In genomic region chr7:69683002-69683401, GRCh38 we compare ENCODE assay signal across 1 cellular context.
TF ChIP-seq lines count a peak whose summit lies in the region.

No MANE protein-coding gene starts in this region.

TF ChIP-seq in WTC11, 78 proteins besides CTCF, POLR2A, EP300 and RAD21 (continued from another document):
- TF ChIP-seq ZBTB43 (CRISPR knock-in tag; IDR thresholded peaks at IDR 0.05) (no peak), GRHL2 (CRISPR knock-in tag; IDR thresholded peaks at IDR 0.05; ENCODE audit: insufficient replicate concordance, severe bottlenecking) (no peak), SP1 (CRISPR knock-in tag; conservative IDR thresholded peaks at IDR 0.05) (no peak), ZNF396 (CRISPR knock-in tag; IDR thresholded peaks at IDR 0.05; ENCODE audit: borderline replicate concordance) (no peak), NR3C1 (CRISPR knock-in tag; conservative IDR thresholded peaks at IDR 0.05; ENCODE audit: low read depth) (no peak), CBFB (CRISPR knock-in tag; IDR thresholded peaks at IDR 0.05; ENCODE audit: low read depth) (no peak), USF2 (CRISPR knock-in tag; IDR thresholded peaks at IDR 0.05) (peak; percentile 49; the same call in 1 of the 2 replicates), AFF4 (CRISPR knock-in tag; IDR thresholded peaks at IDR 0.05; ENCODE audit: borderline replicate concordance) (no peak), ATF1 (CRISPR knock-in tag; IDR thresholded peaks at IDR 0.05) (no peak), ZNF219 (CRISPR knock-in tag; IDR thresholded peaks at IDR 0.05; ENCODE audit: borderline replicate concordance) (no peak), ZNF232 (CRISPR knock-in tag; IDR thresholded peaks at IDR 0.05) (no peak), OVOL2 (CRISPR knock-in tag; IDR thresholded peaks at IDR 0.05; ENCODE audit: borderline replicate concordance) (no peak), RORB (CRISPR knock-in tag; IDR thresholded peaks at IDR 0.05) (no peak), NFATC4 (CRISPR knock-in tag; IDR thresholded peaks at IDR 0.05) (no peak)
- TF ChIP-seq, protein P1, sequence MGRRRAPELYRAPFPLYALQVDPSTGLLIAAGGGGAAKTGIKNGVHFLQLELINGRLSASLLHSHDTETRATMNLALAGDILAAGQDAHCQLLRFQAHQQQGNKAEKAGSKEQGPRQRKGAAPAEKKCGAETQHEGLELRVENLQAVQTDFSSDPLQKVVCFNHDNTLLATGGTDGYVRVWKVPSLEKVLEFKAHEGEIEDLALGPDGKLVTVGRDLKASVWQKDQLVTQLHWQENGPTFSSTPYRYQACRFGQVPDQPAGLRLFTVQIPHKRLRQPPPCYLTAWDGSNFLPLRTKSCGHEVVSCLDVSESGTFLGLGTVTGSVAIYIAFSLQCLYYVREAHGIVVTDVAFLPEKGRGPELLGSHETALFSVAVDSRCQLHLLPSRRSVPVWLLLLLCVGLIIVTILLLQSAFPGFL (CRISPR knock-in tag; IDR thresholded peaks at IDR 0.05; ENCODE audit: borderline replicate concordance): no peak
- TF ChIP-seq, protein P2, sequence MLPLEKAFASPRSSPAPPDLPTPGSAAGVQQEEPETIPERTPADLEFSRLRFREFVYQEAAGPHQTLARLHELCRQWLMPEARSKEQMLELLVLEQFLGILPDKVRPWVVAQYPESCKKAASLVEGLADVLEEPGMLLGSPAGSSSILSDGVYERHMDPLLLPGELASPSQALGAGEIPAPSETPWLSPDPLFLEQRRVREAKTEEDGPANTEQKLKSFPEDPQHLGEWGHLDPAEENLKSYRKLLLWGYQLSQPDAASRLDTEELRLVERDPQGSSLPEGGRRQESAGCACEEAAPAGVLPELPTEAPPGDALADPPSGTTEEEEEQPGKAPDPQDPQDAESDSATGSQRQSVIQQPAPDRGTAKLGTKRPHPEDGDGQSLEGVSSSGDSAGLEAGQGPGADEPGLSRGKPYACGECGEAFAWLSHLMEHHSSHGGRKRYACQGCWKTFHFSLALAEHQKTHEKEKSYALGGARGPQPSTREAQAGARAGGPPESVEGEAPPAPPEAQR (CRISPR knock-in tag; IDR thresholded peaks at IDR 0.05): 0 out of 2 replicates have a peak, but pooled peaks have one; percentile 44
- TF ChIP-seq, protein P3, sequence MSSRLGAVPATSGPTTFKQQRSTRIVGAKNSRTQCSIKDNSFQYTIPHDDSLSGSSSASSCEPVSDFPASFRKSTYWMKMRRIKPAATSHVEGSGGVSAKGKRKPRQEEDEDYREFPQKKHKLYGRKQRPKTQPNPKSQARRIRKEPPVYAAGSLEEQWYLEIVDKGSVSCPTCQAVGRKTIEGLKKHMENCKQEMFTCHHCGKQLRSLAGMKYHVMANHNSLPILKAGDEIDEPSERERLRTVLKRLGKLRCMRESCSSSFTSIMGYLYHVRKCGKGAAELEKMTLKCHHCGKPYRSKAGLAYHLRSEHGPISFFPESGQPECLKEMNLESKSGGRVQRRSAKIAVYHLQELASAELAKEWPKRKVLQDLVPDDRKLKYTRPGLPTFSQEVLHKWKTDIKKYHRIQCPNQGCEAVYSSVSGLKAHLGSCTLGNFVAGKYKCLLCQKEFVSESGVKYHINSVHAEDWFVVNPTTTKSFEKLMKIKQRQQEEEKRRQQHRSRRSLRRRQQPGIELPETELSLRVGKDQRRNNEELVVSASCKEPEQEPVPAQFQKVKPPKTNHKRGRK (CRISPR knock-in tag; IDR thresholded peaks at IDR 0.05; ENCODE audit: borderline replicate concordance): no peak
